ENCODE assay signal across 8 cellular contexts in genomic region chr15:68256675-68257450, GRCh38. TPM values are rescaled to one million over a fixed set of nuclear protein-coding genes. Genes with fewer than 3 reads are reported as not detected.
A peak's percentile ranks its signal among the peaks of the same experiment; 100 is the strongest.
DNase-seq lines count a peak whose midpoint lies in the region; ATAC-seq, FAIRE-seq and TF ChIP-seq lines count a peak whose summit lies in the region.

No MANE protein-coding gene starts in this region.

- TF ChIP-seq POLR2A in GM12892 (IDR thresholded peaks at IDR 0.05; ENCODE audit: low read depth, low read length): no peak

- peak overlapping the region; percentile 86 for H3K27ac ChIP-seq in lower lobe of right lung

- H3K9ac ChIP-seq in endocrine pancreas (ENCODE audit: control insufficient read depth, insufficient read depth, low read length): peak overlapping the region; percentile 16

- no peak for TF ChIP-seq CTCF in lower lobe of right lung (IDR thresholded peaks at IDR 0.05)

- peak; percentile 44 for FAIRE-seq in GM12892 (lab: Jason Lieb, UNC)

- no peaks in the 10 kb centered on the region for H3K27me3 ChIP-seq in endocrine pancreas (ENCODE audit: control insufficient read depth, insufficient read depth, low read length)
- H3K27me3 ChIP-seq in lower lobe of right lung (ENCODE audit: low read depth): no peaks in the 10 kb centered on the region

- intact Hi-C loops in lower lobe of right lung (cut with DNase I): no loop called here

- DNase-seq in GM12892 (ENCODE audit: insufficient read length) (peak; percentile 33), NCI-H460 (ENCODE audit: extremely low read depth, low read depth) (peak; percentile 90), lower lobe of right lung (peak; percentile 93)
- peak; percentile 71 for DNase-seq in activated CD8-positive, alpha-beta memory T cell treated with anti-CD3 and anti-CD28 coated beads, Interleukin-2, amount 50 U/mL, for 4 hours
- peak; percentile 63 for DNase-seq in stimulated activated CD4-positive, alpha-beta T cell treated with anti-CD3 and anti-CD28 coated beads, Interleukin-4, amount 100 ng/mL, for 24 hours

- no peaks in the 10 kb centered on the region for H3K4me1 ChIP-seq in endocrine pancreas (ENCODE audit: control insufficient read depth, insufficient read depth, low read length)
- peaks cover 19% of the 10 kb centered on the region for H3K4me1 ChIP-seq in lower lobe of right lung

- ATAC-seq in lower lobe of right lung: peak; percentile 98 to 99
- ATAC-seq in HG03354 (IDR thresholded peaks at IDR 0.05; ENCODE audit: poor library complexity, severe bottlenecking, unreplicated experiment): no peak
- no peak for ATAC-seq in GM18520 (IDR thresholded peaks at IDR 0.05; ENCODE audit: unreplicated experiment)

- H3K36me3 ChIP-seq in endocrine pancreas (ENCODE audit: control insufficient read depth, insufficient read depth, low read length) (no peaks in the 10 kb centered on the region), lower lobe of right lung (no peaks in the 10 kb centered on the region)

- H3K9me3 ChIP-seq in endocrine pancreas (ENCODE audit: control insufficient read depth, low read length): no peaks in the 10 kb centered on the region
- no peaks in the 10 kb centered on the region for H3K9me3 ChIP-seq in lower lobe of right lung

- H3K4me3 ChIP-seq in endocrine pancreas (ENCODE audit: control insufficient read depth, insufficient read depth, low read length): peak overlapping the region; percentile 63
- peak overlapping the region; percentile 64 for H3K4me3 ChIP-seq in lower lobe of right lung

RNA-seq across cellular contexts. Expression of gene FEM1B, which starts 20.7 kb away (rescaled TPM):
- 11.4 TPM for polyA plus RNA-seq in GM12892 (2012; ENCODE audit: missing spikeins)
- 37.5 and 41.0 TPM in 2 replicates for total RNA-seq in NCI-H460 (2014; rRNA removed; shearing (Covaris generic))
- polyA plus RNA-seq in NCI-H460 (2014; cell fraction: nucleus; rRNA removed): 15.2 and 24.6 TPM in 2 replicates
- total RNA-seq in lower lobe of right lung: 55.3 TPM

RNA-seq across cellular contexts. Expression of gene CLN6, which starts 27.3 kb away (rescaled TPM):
- 27.6 TPM for polyA plus RNA-seq in GM12892 (2012; ENCODE audit: missing spikeins)
- 18.0 and 20.3 TPM in 2 replicates for total RNA-seq in NCI-H460 (2014; rRNA removed; shearing (Covaris generic))
- polyA plus RNA-seq in NCI-H460 (2014; cell fraction: nucleus; rRNA removed): 112 and 165 TPM in 2 replicates
- 37.9 TPM for total RNA-seq in lower lobe of right lung

RNA-seq across cellular contexts. Expression of gene CALML4, which starts 51.7 kb away (rescaled TPM):
- polyA plus RNA-seq in GM12892 (2012; ENCODE audit: missing spikeins): 6.8 TPM
- total RNA-seq in NCI-H460 (2014; rRNA removed; shearing (Covaris generic)): 5.8 and 6.8 TPM in 2 replicates
- 20.6 and 52.2 TPM in 2 replicates for polyA plus RNA-seq in NCI-H460 (2014; cell fraction: nucleus; rRNA removed)
- 7.3 TPM for total RNA-seq in lower lobe of right lung

Comparison
In these comparisons a context has a peak if more than half of its experiments do, and no peak if none do; other contexts are left out.
1. DNase-seq: peak in every context shown above with its lines; median percentile 93 in lower lobe of right lung; 90 in NCI-H460; 71 in activated CD8-positive, alpha-beta memory T cell treated with anti-CD3 and anti-CD28 coated beads, Interleukin-2, amount 50 U/mL, for 4 hours; 63 in stimulated activated CD4-positive, alpha-beta T cell treated with anti-CD3 and anti-CD28 coated beads, Interleukin-4, amount 100 ng/mL, for 24 hours; 33 in GM12892.
2. ATAC-seq: peak in lower lobe of right lung (2 of 2); none in HG03354 (single experiment) and GM18520 (single experiment).